ENCODE assay signal across 24 cellular contexts in genomic region chr9:128257907-128258306, GRCh38. TPM values are rescaled to one million over a fixed set of nuclear protein-coding genes. Genes with fewer than 3 reads are reported as not detected.
A peak's percentile ranks its signal among the peaks of the same experiment; 100 is the strongest.
DNase-seq lines count a peak whose midpoint lies in the region; ATAC-seq and TF ChIP-seq lines count a peak whose summit lies in the region.
"Had no signal": no experiment of that assay in that cellular context is flagged by ENCODE, and none has a peak within 500 bp of the region (broad histone marks: within the 10 kb centered on the region; RNA-seq: fewer than 3 reads in every experiment).

No MANE protein-coding gene starts in this region.

- CTCF ChIA-PET in RWPE1 (lab: Yijun Ruan, JAX), result no interaction called here

- intact Hi-C loops in gastrocnemius medialis (cut with DNase I; ENCODE audit: low total_unique reads), result no loop called here

- H3K27me3 Mint-ChIP-seq in nephron progenitor cell (ENCODE audit: low read depth, poor library complexity), result peaks cover 3% of the 10 kb centered on the region

- no peak for TF ChIP-seq POLR2A in gastrocnemius medialis (IDR thresholded peaks at IDR 0.05)

- peak overlapping the region; percentile 83 for H3K27ac Mint-ChIP-seq in nephron progenitor cell
- H3K27ac Mint-ChIP-seq: B cell; CD8-positive, alpha-beta T cell; IgD-negative memory B cell had no signal

- no peaks in the 10 kb centered on the region for H3K4me1 ChIP-seq in gastrocnemius medialis

- no peak overlapping the region for H3K4me3 Mint-ChIP-seq in nephron progenitor cell
- H3K4me3 Mint-ChIP-seq: B cell; CD8-positive, alpha-beta T cell; IgD-negative memory B cell had no signal

- in situ Hi-C loops in gastrocnemius medialis (cut with MboI; ENCODE audit: low sequenced_read_pairs in 4 of 4), result no loop called here

- no peaks in the 10 kb centered on the region for H3K9me3 Mint-ChIP-seq in nephron progenitor cell
- H3K9me3 Mint-ChIP-seq: CD8-positive, alpha-beta T cell; IgD-negative memory B cell had no signal

- ATAC-seq in HG03108 (IDR thresholded peaks at IDR 0.05; ENCODE audit: unreplicated experiment) (no peak), HG02798 (IDR thresholded peaks at IDR 0.05; ENCODE audit: poor library complexity, unreplicated experiment) (no peak), gastrocnemius medialis (no peak)
- ATAC-seq: CD8-positive, alpha-beta T cell; PC-3 had no signal

- H3K27me3 ChIP-seq in gastrocnemius medialis, result peaks cover 0 to 2% (median 0%) of the 10 kb centered on the region in 3 donors

- no peaks in the 10 kb centered on the region for H3K9me3 ChIP-seq in gastrocnemius medialis

- H3K36me3 ChIP-seq in gastrocnemius medialis, result peaks cover 0 to 66% of the 10 kb centered on the region in 2 donors

- POLR2A ChIA-PET in RWPE1 (lab: Yijun Ruan, JAX; ENCODE audit: low non-redundant PET), result no interaction called here

- H3K27ac ChIP-seq in RWPE1 (peak overlapping the region; percentile 29; the same call in 1 of the 2 replicates), cingulate gyrus (ENCODE audit: low read depth, low read length) (peak overlapping the region; percentile 19), gastrocnemius medialis (no peak overlapping the region)
- H3K27ac ChIP-seq: C4-2B, HL-60, KMS-11 had no signal

- peaks cover 23% of the 10 kb centered on the region for H3K4me1 Mint-ChIP-seq in nephron progenitor cell

- no peak overlapping the region for H3K4me3 ChIP-seq in gastrocnemius medialis

- H3K36me3 Mint-ChIP-seq in nephron progenitor cell (ENCODE audit: low read depth), result peaks cover 45% of the 10 kb centered on the region

- no peak for DNase-seq in RWPE1 (ENCODE audit: low spot score)
- DNase-seq in nephron progenitor cell, result no peak
- no peak for DNase-seq in gastrocnemius medialis
- DNase-seq in NCI-H2196 treated with DMSO at 0.1 percent for 48 hours (lab: John Stamatoyannopoulos, UW; ENCODE audit: unreplicated experiment), result no peak
- DNase-seq: CD8-positive, alpha-beta T cell; DMS 273 treated with DMSO at 0.1 percent for 48 hours; DND-41; H7; MM.1S; NCI-H2029; NCI-H446 treated with DMSO at 0.1 percent for 48 hours; NCI-H526; NCI-H82; NK-92 treated with Interleukin-12 subunit alpha and Interleukin-12 subunit beta, amount 100 ng/mL, for 24 hours; PC-3; Right ventricle myocardium superior had no signal

- TF ChIP-seq CTCF in RWPE1 (conservative IDR thresholded peaks at IDR 0.05; ENCODE audit: low read depth) (no peak), nephron progenitor cell (IDR thresholded peaks at IDR 0.05) (no peak), gastrocnemius medialis (IDR thresholded peaks at IDR 0.05 in 4 of 5, conservative IDR thresholded peaks at IDR 0.05 in 1 of 5) (no peak)

RNA-seq across cellular contexts. Expression of gene GOLGA2, which starts 17.9 kb away (rescaled TPM):
- total RNA-seq in gastrocnemius medialis, result 10 to 100 TPM; 68.9 to 84.6 (median 78.5) TPM

RNA-seq across cellular contexts. Expression of gene SWI5, which starts 18.2 kb away (rescaled TPM):
- 10 to 100 TPM; 12.7 to 23.8 (median 13.5) TPM for total RNA-seq in gastrocnemius medialis

RNA-seq across cellular contexts. Expression of gene DNM1, which starts 54.7 kb away (rescaled TPM):
- 1 to 10 TPM; 1.8 to 3.8 (median 2.0) TPM for total RNA-seq in gastrocnemius medialis

Comparison
In these comparisons a context has a peak if more than half of its experiments do, and no peak if none do; other contexts are left out.
1. H3K27ac ChIP-seq: peak in RWPE1 (single experiment) and cingulate gyrus (single experiment); none in gastrocnemius medialis (0 of 4).